ENCODE assay signal across 20 cellular contexts in genomic region chr1:231665046-231665445, GRCh38.
"Had no signal": no experiment of that assay in that cellular context is flagged by ENCODE, and none has a peak within 500 bp of the region (broad histone marks: within the 10 kb centered on the region; RNA-seq: fewer than 3 reads in every experiment).

No MANE protein-coding gene starts in this region.

- H3K4me3 Mint-ChIP-seq: activated B cell treated with CpG ODN at 0.5 μM for 24 hours; activated CD4-positive, alpha-beta memory T cell treated with anti-CD3 and anti-CD28 coated beads, Interleukin-2, amount 10 ng/mL, durations not matched to agents 7 days and 5 days; activated CD8-positive, alpha-beta memory T cell treated with anti-CD3 and anti-CD28 coated beads, Interleukin-2, amount 10 ng/mL, durations not matched to agents 7 days and 5 days; activated naive CD8-positive, alpha-beta T cell treated with anti-CD3 and anti-CD28 coated beads for 36 hours; natural killer cell treated with Interleukin-12 subunit alpha and Interleukin-12 subunit beta and Interleukin-15 and Interleukin-18, amount 100 ng/mL, for 72 hours; stimulated activated effector memory CD8-positive, alpha-beta T cell treated with anti-CD3 and anti-CD28 coated beads, Interleukin-12 subunit alpha, Interleukin-12 subunit beta, amount 100 ng/mL, for 72 hours had no signal

- H3K27me3 Mint-ChIP-seq: activated CD4-positive, alpha-beta memory T cell treated with anti-CD3 and anti-CD28 coated beads, Interleukin-2, amount 10 ng/mL, durations not matched to agents 7 days and 5 days; activated naive CD8-positive, alpha-beta T cell treated with anti-CD3 and anti-CD28 coated beads for 36 hours had no signal

- DNase-seq: activated B cell treated with CpG ODN at 0.5 μM for 24 hours; activated CD4-positive, alpha-beta memory T cell treated with anti-CD3 and anti-CD28 coated beads, Interleukin-2, amount 10 ng/mL, durations not matched to agents 7 days and 5 days; activated CD4-positive, alpha-beta T cell treated with anti-CD3 and anti-CD28 coated beads for 4 hours; activated CD8-positive, alpha-beta memory T cell treated with anti-CD3 and anti-CD28 coated beads, Interleukin-2, amount 10 ng/mL, durations not matched to agents 7 days and 5 days; activated naive CD8-positive, alpha-beta T cell treated with anti-CD3 and anti-CD28 coated beads for 36 hours; amygdala; body of pancreas; dermis blood vessel endothelial cell; effector memory CD4-positive, alpha-beta T cell; esophagus squamous epithelium; mesendoderm; pancreas; right lobe of liver; small intestine; stimulated activated CD4-positive, alpha-beta T cell treated with anti-CD3 and anti-CD28 coated beads, Interleukin-15, amount 100 ng/mL, for 24 hours; stimulated activated CD4-positive, alpha-beta T cell treated with anti-CD3 and anti-CD28 coated beads, Interleukin-2, amount 100 ng/mL, for 48 hours; stomach; trophoblast cell had no signal

- H3K36me3 Mint-ChIP-seq: stimulated activated effector memory CD8-positive, alpha-beta T cell treated with anti-CD3 and anti-CD28 coated beads, Interleukin-12 subunit alpha, Interleukin-12 subunit beta, amount 100 ng/mL, for 72 hours had no signal

- H3K27ac Mint-ChIP-seq: activated B cell treated with CpG ODN at 0.5 μM for 24 hours; activated CD4-positive, alpha-beta memory T cell treated with anti-CD3 and anti-CD28 coated beads, Interleukin-2, amount 10 ng/mL, durations not matched to agents 7 days and 5 days; activated CD8-positive, alpha-beta memory T cell treated with anti-CD3 and anti-CD28 coated beads, Interleukin-2, amount 10 ng/mL, durations not matched to agents 7 days and 5 days; activated naive CD8-positive, alpha-beta T cell treated with anti-CD3 and anti-CD28 coated beads for 36 hours; natural killer cell treated with Interleukin-12 subunit alpha and Interleukin-12 subunit beta and Interleukin-15 and Interleukin-18, amount 100 ng/mL, for 72 hours; stimulated activated effector memory CD8-positive, alpha-beta T cell treated with anti-CD3 and anti-CD28 coated beads, Interleukin-12 subunit alpha, Interleukin-12 subunit beta, amount 100 ng/mL, for 72 hours had no signal

- H3K4me1 Mint-ChIP-seq: activated B cell treated with CpG ODN at 0.5 μM for 24 hours had no signal

- H3K4me3 ChIP-seq: body of pancreas, esophagus squamous epithelium, pancreas, right lobe of liver, stomach had no signal
